25 cellular contexts compared by ENCODE assay signal in the genomic region with DNA sequence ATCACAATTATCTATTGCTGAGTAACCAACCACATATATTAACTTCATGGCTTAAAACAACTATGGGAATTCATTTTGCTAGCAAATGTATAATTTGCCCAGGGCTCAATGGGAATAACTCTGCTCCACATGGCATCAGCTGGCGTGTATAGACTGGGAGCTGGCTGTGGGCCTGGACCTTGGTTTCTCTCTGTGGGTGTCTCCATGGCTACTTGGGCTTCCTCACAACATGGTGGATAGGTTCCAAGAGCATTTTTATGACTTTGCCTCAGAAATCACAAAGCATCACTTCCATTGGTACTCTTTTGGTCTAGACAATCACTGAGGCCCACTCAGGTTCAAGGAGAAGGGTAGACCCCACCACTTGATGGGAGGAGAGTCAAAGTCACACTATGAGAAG.
DNase-seq lines count a peak whose midpoint lies in the region; ATAC-seq lines count a peak whose summit lies in the region.
"Had no signal": no experiment of that assay in that cellular context is flagged by ENCODE, and none has a peak within 500 bp of the region (broad histone marks: within the 10 kb centered on the region; RNA-seq: fewer than 3 reads in every experiment).

No MANE protein-coding gene starts in this region.

- intact Hi-C loops in activated T-helper 2 cell treated with anti-CD3 and anti-CD28 coated beads, Interferon-gamma antibody, Interleukin-2, Interleukin-4, amounts not matched to agents 10 μg/mL and 5 μg/mL and 100 μg/mL, durations not matched to agents 14 hours and 24 hours and 36 hours (cut with micrococcal nuclease): loop anchor here (5.0 kb wide), 1 partner anchor 34 kb away; no protein-coding TSS in a partner anchor

- H3K9me3 Mint-ChIP-seq in activated T-cell treated with anti-CD3 and anti-CD28 coated beads, Interleukin-2, amount 50 U/mL, for 72 hours: peaks cover 2% of the 10 kb centered on the region in 2 donors
- peaks cover 8% of the 10 kb centered on the region for H3K9me3 Mint-ChIP-seq in activated T-cell treated with anti-CD3 and anti-CD28 coated beads, Interleukin-2, amount 50 U/mL, for 4 hours
- H3K9me3 Mint-ChIP-seq in activated T-helper 2 cell treated with anti-CD3 and anti-CD28 coated beads, Interferon-gamma antibody, Interleukin-2, Interleukin-4, amounts not matched to agents 10 μg/mL and 5 μg/mL and 100 μg/mL, durations not matched to agents 14 hours and 24 hours and 36 hours: peaks cover 4% of the 10 kb centered on the region
- H3K9me3 Mint-ChIP-seq: CD8-positive, alpha-beta T cell; GM23338; H9 had no signal

- H3K27ac Mint-ChIP-seq in activated T-cell treated with anti-CD3 and anti-CD28 coated beads, Interleukin-2, amount 50 U/mL, for 72 hours: peak overlapping the region; percentile 37
- peak overlapping the region; percentile 8 for H3K27ac Mint-ChIP-seq in activated T-helper 2 cell treated with anti-CD3 and anti-CD28 coated beads, Interferon-gamma antibody, Interleukin-2, Interleukin-4, amounts not matched to agents 10 μg/mL and 5 μg/mL and 100 μg/mL, durations not matched to agents 14 hours and 24 hours and 36 hours
- H3K27ac Mint-ChIP-seq: B cell; CD8-positive, alpha-beta T cell; GM23338; H9 had no signal

- peaks cover 11 to 22% of the 10 kb centered on the region in 2 donors for H3K36me3 Mint-ChIP-seq in activated T-cell treated with anti-CD3 and anti-CD28 coated beads, Interleukin-2, amount 50 U/mL, for 72 hours (ENCODE audit: insufficient read depth in 2 of 2)
- H3K36me3 Mint-ChIP-seq in activated T-cell treated with anti-CD3 and anti-CD28 coated beads, Interleukin-2, amount 50 U/mL, for 4 hours (ENCODE audit: insufficient read depth): peaks cover 6% of the 10 kb centered on the region
- H3K36me3 Mint-ChIP-seq in activated T-helper 2 cell treated with anti-CD3 and anti-CD28 coated beads, Interferon-gamma antibody, Interleukin-2, Interleukin-4, amounts not matched to agents 10 μg/mL and 5 μg/mL and 100 μg/mL, durations not matched to agents 14 hours and 24 hours and 36 hours (ENCODE audit: low read depth): peaks cover 51% of the 10 kb centered on the region

- H3K4me1 Mint-ChIP-seq in activated T-cell treated with anti-CD3 and anti-CD28 coated beads, Interleukin-2, amount 50 U/mL, for 72 hours (ENCODE audit: low read depth): peaks cover 74% of the 10 kb centered on the region
- H3K4me1 Mint-ChIP-seq in activated T-cell treated with anti-CD3 and anti-CD28 coated beads, Interleukin-2, amount 50 U/mL, for 4 hours (ENCODE audit: low read depth): peaks cover 30% of the 10 kb centered on the region
- peaks cover 71% of the 10 kb centered on the region for H3K4me1 Mint-ChIP-seq in activated T-helper 2 cell treated with anti-CD3 and anti-CD28 coated beads, Interferon-gamma antibody, Interleukin-2, Interleukin-4, amounts not matched to agents 10 μg/mL and 5 μg/mL and 100 μg/mL, durations not matched to agents 14 hours and 24 hours and 36 hours (ENCODE audit: low read depth)

- no peaks in the 10 kb centered on the region for H3K27me3 Mint-ChIP-seq in activated T-cell treated with anti-CD3 and anti-CD28 coated beads, Interleukin-2, amount 50 U/mL, for 72 hours (ENCODE audit: low read depth)
- H3K27me3 Mint-ChIP-seq in activated T-cell treated with anti-CD3 and anti-CD28 coated beads, Interleukin-2, amount 50 U/mL, for 4 hours (ENCODE audit: low read depth): no peaks in the 10 kb centered on the region
- H3K27me3 Mint-ChIP-seq in activated T-helper 2 cell treated with anti-CD3 and anti-CD28 coated beads, Interferon-gamma antibody, Interleukin-2, Interleukin-4, amounts not matched to agents 10 μg/mL and 5 μg/mL and 100 μg/mL, durations not matched to agents 14 hours and 24 hours and 36 hours (ENCODE audit: low read depth): no peaks in the 10 kb centered on the region
- H3K27me3 Mint-ChIP-seq: B cell had no signal

- no peak for ATAC-seq in activated T-cell treated with anti-CD3 and anti-CD28 coated beads, Interleukin-2, amount 50 U/mL, for 72 hours (replicated peaks in 1 of 2)
- ATAC-seq in activated T-cell treated with anti-CD3 and anti-CD28 coated beads, Interleukin-2, amount 50 U/mL, for 4 hours: no peak
- ATAC-seq: CD8-positive, alpha-beta T cell; GM23338; HepG2; Right ventricle myocardium inferior had no signal

- no peak for DNase-seq in activated T-cell treated with anti-CD3 and anti-CD28 coated beads, Interleukin-2, amount 50 U/mL, for 72 hours
- no peak for DNase-seq in activated T-cell treated with anti-CD3 and anti-CD28 coated beads, Interleukin-2, amount 50 U/mL, for 4 hours
- peak; percentile 48 for DNase-seq in M059J (ENCODE audit: low read depth)
- DNase-seq in activated T-helper 2 cell treated with anti-CD3 and anti-CD28 coated beads, Interferon-gamma antibody, Interleukin-2, Interleukin-4, amounts not matched to agents 10 μg/mL and 5 μg/mL and 100 μg/mL, durations not matched to agents 14 hours and 24 hours and 36 hours (ENCODE audit: low spot score): no peak
- peak; percentile 48 for DNase-seq in fibroblast of peridontal ligament (ENCODE audit: extremely low read depth)
- no peak for DNase-seq in NCI-H1092 treated with DMSO at 0.1 percent for 48 hours (lab: John Stamatoyannopoulos, UW)
- DNase-seq in activated naive CD4-positive, alpha-beta T cell (lab: John Stamatoyannopoulos, UW): no peak
- DNase-seq: Caco-2; CD8-positive, alpha-beta T cell; EL; GDM1; H9; KG1; MM.1S; NCI-H1417; NCI-H1694; NCI-H2029 treated with DMSO at 0.1 percent for 48 hours; NCI-H446 treated with DMSO at 0.1 percent for 48 hours; NCI-H526; PC-9; SJCRH30 had no signal

- no peak overlapping the region for H3K4me3 Mint-ChIP-seq in activated T-cell treated with anti-CD3 and anti-CD28 coated beads, Interleukin-2, amount 50 U/mL, for 72 hours
- H3K4me3 Mint-ChIP-seq in activated T-cell treated with anti-CD3 and anti-CD28 coated beads, Interleukin-2, amount 50 U/mL, for 4 hours: no peak overlapping the region
- H3K4me3 Mint-ChIP-seq in activated T-helper 2 cell treated with anti-CD3 and anti-CD28 coated beads, Interferon-gamma antibody, Interleukin-2, Interleukin-4, amounts not matched to agents 10 μg/mL and 5 μg/mL and 100 μg/mL, durations not matched to agents 14 hours and 24 hours and 36 hours (ENCODE audit: low read depth): no peak overlapping the region
- H3K4me3 Mint-ChIP-seq: B cell; CD8-positive, alpha-beta T cell; GM23338; H9 had no signal

Comparison
In these comparisons a context has a peak if more than half of its experiments do, and no peak if none do; other contexts are left out.
1. DNase-seq: peak in M059J (single experiment) and fibroblast of peridontal ligament (single experiment); none in activated T-cell treated with anti-CD3 and anti-CD28 coated beads, Interleukin-2, amount 50 U/mL, for 72 hours (0 of 2), activated T-cell treated with anti-CD3 and anti-CD28 coated beads, Interleukin-2, amount 50 U/mL, for 4 hours (single experiment), activated T-helper 2 cell treated with anti-CD3 and anti-CD28 coated beads, Interferon-gamma antibody, Interleukin-2, Interleukin-4, amounts not matched to agents 10 μg/mL and 5 μg/mL and 100 μg/mL, durations not matched to agents 14 hours and 24 hours and 36 hours (single experiment), NCI-H1092 treated with DMSO at 0.1 percent for 48 hours (single experiment) and activated naive CD4-positive, alpha-beta T cell (0 of 4).